Comparison of ENCODE assay signal across 4 cellular contexts in genomic region chr3:175890056-175890455, GRCh38.
"Had no signal": no experiment of that assay in that cellular context is flagged by ENCODE, and none has a peak within 500 bp of the region (broad histone marks: within the 10 kb centered on the region; RNA-seq: fewer than 3 reads in every experiment).

No MANE protein-coding gene starts in this region.

- ATAC-seq: GM23338 had no signal

- DNase-seq: H9, HCEC 1CT, KBM-7 had no signal

- H3K4me3 ChIP-seq: GM23338 had no signal
